Comparison of ENCODE assay signal across 8 cellular contexts in the genomic region with DNA sequence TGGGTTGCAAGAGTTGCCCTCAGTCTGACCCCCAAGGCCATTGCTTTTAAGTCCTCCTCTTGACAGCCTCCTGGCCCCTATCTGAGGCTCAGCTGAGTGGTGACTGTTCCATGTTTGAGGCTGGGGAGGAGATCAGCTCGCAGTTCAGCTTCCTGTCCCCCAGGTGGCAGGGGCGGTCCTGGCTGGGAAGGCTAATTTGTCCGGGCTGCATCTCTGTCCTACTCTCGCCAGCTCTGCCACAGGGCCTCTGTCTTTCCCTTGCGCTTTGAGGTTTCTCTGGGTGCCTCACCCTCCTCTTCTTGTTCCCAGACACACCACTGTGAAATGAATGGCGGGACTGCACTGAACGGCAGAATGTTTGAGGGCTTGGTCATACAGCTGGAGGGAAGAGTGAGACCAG.
A peak's percentile ranks its signal among the peaks of the same experiment; 100 is the strongest.
DNase-seq lines count a peak whose midpoint lies in the region; ATAC-seq and TF ChIP-seq lines count a peak whose summit lies in the region.

No MANE protein-coding gene starts in this region.

- H3K36me3 Mint-ChIP-seq in progenitor cell of endocrine pancreas (ENCODE audit: insufficient read depth) = no peaks in the 10 kb centered on the region

- peaks cover 14% of the 10 kb centered on the region for H3K27me3 Mint-ChIP-seq in progenitor cell of endocrine pancreas

- no peak for ATAC-seq in HG03565 (IDR thresholded peaks at IDR 0.05; ENCODE audit: unreplicated experiment)

- no peaks in the 10 kb centered on the region for H3K4me1 Mint-ChIP-seq in progenitor cell of endocrine pancreas (ENCODE audit: low read depth)

- DNase-seq in AML-193 (lab: John Stamatoyannopoulos, UW) (peak; percentile 2 to 19), H4 (ENCODE audit: low spot score) (peak; percentile 39), NCI-H82 treated with DMSO at 0.1 percent for 48 hours (lab: John Stamatoyannopoulos, UW; ENCODE audit: unreplicated experiment) (peak; percentile 35), dermis blood vessel endothelial cell (peak; percentile 36), progenitor cell of endocrine pancreas (ENCODE audit: low spot score, unreplicated experiment) (peak; percentile 25), anterior cingulate cortex (lab: John Stamatoyannopoulos, UW) (no peak)
- DNase-seq in effector CD8-positive, alpha-beta T cell (lab: John Stamatoyannopoulos, UW) = no peak

- no peak overlapping the region for H3K27ac Mint-ChIP-seq in progenitor cell of endocrine pancreas

- H3K4me3 Mint-ChIP-seq in progenitor cell of endocrine pancreas (ENCODE audit: low read depth) = no peak overlapping the region

- TF ChIP-seq CTCF in progenitor cell of endocrine pancreas (IDR thresholded peaks at IDR 0.05; ENCODE audit: unreplicated experiment) = peak; percentile 68

- no peaks in the 10 kb centered on the region for H3K9me3 Mint-ChIP-seq in progenitor cell of endocrine pancreas (ENCODE audit: low read depth)

Comparison
In these comparisons a context has a peak if more than half of its experiments do, and no peak if none do; other contexts are left out.
1. DNase-seq: peak in AML-193 (2 of 2), H4 (single experiment), NCI-H82 treated with DMSO at 0.1 percent for 48 hours (single experiment), dermis blood vessel endothelial cell (single experiment) and progenitor cell of endocrine pancreas (single experiment); none in anterior cingulate cortex (0 of 58) and effector CD8-positive, alpha-beta T cell (single experiment).